ENCODE assay signal across 8 cellular contexts in the genomic region with DNA sequence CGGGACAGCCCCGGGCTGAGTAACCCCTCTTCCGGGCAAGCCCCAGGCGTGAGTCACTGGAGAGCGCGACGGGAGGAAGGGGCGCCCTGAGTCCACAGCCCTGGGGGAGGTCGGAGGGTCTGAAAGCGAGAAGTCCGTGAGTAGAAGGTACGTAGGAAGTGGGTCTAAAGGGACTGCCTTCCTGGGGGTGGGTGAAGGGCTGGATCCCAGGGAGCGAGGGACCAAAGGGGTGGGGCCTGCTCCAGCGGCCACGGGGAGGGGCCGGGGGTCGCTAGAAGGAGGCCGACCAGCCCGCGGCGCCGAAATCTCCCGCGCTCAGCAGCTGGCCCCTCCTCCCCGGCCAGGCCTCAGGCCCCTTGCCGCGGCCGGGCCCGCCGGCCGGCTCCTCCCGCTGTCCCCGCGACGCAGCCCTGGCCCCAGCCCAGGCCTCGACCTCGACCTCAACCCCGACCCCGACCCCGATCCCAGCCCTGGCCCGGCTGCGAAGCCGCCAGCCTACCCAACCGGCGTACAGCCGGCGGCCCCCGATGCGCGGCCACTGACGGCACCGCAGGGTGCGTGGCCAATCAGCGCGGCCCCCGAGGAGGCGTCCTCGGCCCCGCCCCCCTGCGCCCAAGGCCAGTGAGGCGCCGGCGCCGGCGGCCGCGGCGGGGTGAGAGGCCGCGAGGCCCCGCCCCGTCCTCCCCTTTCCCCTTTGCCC. TPM values are rescaled to one million over a fixed set of nuclear protein-coding genes. Genes with fewer than 3 reads are reported as not detected.
A peak's percentile ranks its signal among the peaks of the same experiment; 100 is the strongest.
DNase-seq lines count a peak whose midpoint lies in the region; ATAC-seq, FAIRE-seq and TF ChIP-seq lines count a peak whose summit lies in the region.

No MANE protein-coding gene starts in this region.

- H3K27ac ChIP-seq in angular gyrus (ENCODE audit: low read depth, low read length): peak overlapping the region; percentile 84
- peak overlapping the region; percentile 71 for H3K27ac ChIP-seq in right cardiac atrium (ENCODE audit: low read length)
- peak overlapping the region; percentile 91 for H3K27ac ChIP-seq in psoas muscle

- DNase-seq in NCI-H146 treated with DMSO at 0.1 percent for 48 hours (lab: John Stamatoyannopoulos, UW; ENCODE audit: unreplicated experiment): peak; percentile 82
- peak; percentile 42 to 93 (median 87) for DNase-seq in T-helper 17 cell
- peak; percentile 92 to 97 (median 96) for DNase-seq in right cardiac atrium
- DNase-seq in psoas muscle: peak in 1 of 2 donors; percentile 93
- DNase-seq in urothelium cell line (ENCODE audit: low spot score): peak; percentile 92

- H3K36me3 ChIP-seq in psoas muscle (ENCODE audit: insufficient read depth in 1 of 2, low read depth in 1 of 2): peaks cover 0 to 2% of the 10 kb centered on the region in 2 donors

- intact Hi-C loops in right cardiac atrium (cut with DNase I): loop anchor here (10.0 kb wide), 1 partner anchor 121 kb away; no protein-coding TSS in a partner anchor
- intact Hi-C loops in psoas muscle (cut with DNase I): loop anchor here (5.0 kb wide), 2 partner anchors 119 to 936 kb away; no protein-coding TSS in a partner anchor

- H3K4me1 Mint-ChIP-seq in T-helper 17 cell: peaks cover 19% of the 10 kb centered on the region

- H3K4me3 ChIP-seq in right cardiac atrium (ENCODE audit: low read length) (peak overlapping the region; percentile 93), psoas muscle (peak overlapping the region; percentile 90)

- no peaks in the 10 kb centered on the region for H3K4me1 ChIP-seq in right cardiac atrium (ENCODE audit: control insufficient read depth, insufficient read depth, low read length)
- peaks cover 35% of the 10 kb centered on the region for H3K4me1 ChIP-seq in psoas muscle

- peaks cover 6% of the 10 kb centered on the region for H3K36me3 Mint-ChIP-seq in T-helper 17 cell (ENCODE audit: low read depth)

- peaks cover 9% of the 10 kb centered on the region for H3K27me3 Mint-ChIP-seq in T-helper 17 cell

- peak; percentile 86 for TF ChIP-seq POLR2A in GM18505 (IDR thresholded peaks at IDR 0.05; ENCODE audit: borderline replicate concordance, extremely low read depth, insufficient read depth, insufficient read length)

- WGBS in right cardiac atrium: under 1% methylated on average over 70 of the region's 72 CpGs
- WGBS in psoas muscle, 3 donors: 0 to 1% (median 1%) methylated on average over 12 to 72 of the region's 72 CpGs

- H3K9me3 ChIP-seq in T-helper 17 cell (ENCODE audit: control insufficient read depth, low read length, poor library complexity, severe bottlenecking) (no peaks in the 10 kb centered on the region), right cardiac atrium (ENCODE audit: control insufficient read depth, low read length) (no peaks in the 10 kb centered on the region), psoas muscle (no peaks in the 10 kb centered on the region)

- H3K27ac Mint-ChIP-seq in T-helper 17 cell: peak overlapping the region; percentile 91

- peak overlapping the region; percentile 97 for H3K4me3 Mint-ChIP-seq in T-helper 17 cell

- TF ChIP-seq CTCF in psoas muscle (IDR thresholded peaks at IDR 0.05): no peak

- ATAC-seq in GM18505 (IDR thresholded peaks at IDR 0.05; ENCODE audit: unreplicated experiment) (peak; percentile 90), HG02884 (IDR thresholded peaks at IDR 0.05; ENCODE audit: unreplicated experiment) (peak; percentile 86), T-helper 17 cell (peak; percentile 95), right cardiac atrium (peak; percentile 98 to 99), psoas muscle (peak; percentile 97 to 99 (median 99))

- H3K27me3 ChIP-seq in right cardiac atrium (ENCODE audit: control insufficient read depth, insufficient read depth) (no peaks in the 10 kb centered on the region), psoas muscle (ENCODE audit: insufficient read depth in 3 of 3, low read length in 2 of 3) (no peaks in the 10 kb centered on the region)

- no peak for FAIRE-seq in urothelium cell line (lab: Jason Lieb, UNC)

RNA-seq across cellular contexts. Expression of a gene that starts 22.5 kb away (rescaled TPM):
- total RNA-seq in T-helper 17 cell: 10 to 100 TPM; 68.5 to 90.2 TPM
- 100 to 1,000 TPM in 1 of 4 donors, 10 to 100 TPM in 3; 95.4 to 103 (median 98.3) TPM for total RNA-seq in right cardiac atrium
- polyA plus RNA-seq in right cardiac atrium: 25.8 TPM
- total RNA-seq in psoas muscle: 100 to 1,000 TPM; 153 to 186 (median 167) TPM
- 100 to 1,000 TPM in 1 of 3 donors, 10 to 100 TPM in 2; 60.6 to 139 (median 75.0) TPM for polyA plus RNA-seq in psoas muscle
